In genomic region chr1:162561616-162562451, GRCh38 we compare ENCODE assay signal across 8 cellular contexts. TPM values are rescaled to one million over a fixed set of nuclear protein-coding genes. Genes with fewer than 3 reads are reported as not detected.
A peak's percentile ranks its signal among the peaks of the same experiment; 100 is the strongest.
DNase-seq lines count a peak whose midpoint lies in the region; ATAC-seq, FAIRE-seq and TF ChIP-seq lines count a peak whose summit lies in the region.

Gene UAP1 (plus strand): TSS chr1:162561722. CDS start chr1:162566069, 4,347 bp downstream.

- in situ Hi-C loops in G401 (cut with HindIII; ENCODE audit: low sequenced_read_pairs), result no loop called here

- FAIRE-seq in RCC 7860 (lab: Jason Lieb, UNC), result no peak

- peak within 1 kb of the TSS; percentile 90 for H2AFZ ChIP-seq in osteoblast (ENCODE audit: low read length)

- H3K79me2 ChIP-seq in osteoblast (ENCODE audit: insufficient read depth, low read length), result peaks cover 53% of the 10 kb centered on the region

- DNase-seq in G401 (ENCODE audit: low spot score) (peak; percentile 44), HT1080 (ENCODE audit: low read depth) (peak; percentile 53), glomerular visceral epithelial cell (ENCODE audit: extremely low spot score) (peak; percentile 23), osteoblast (ENCODE audit: insufficient read length, low spot score, missing footprints) (peak; percentile 86), iPS-NIHi11 (ENCODE audit: low spot score) (no peak), RCC 7860 (ENCODE audit: low spot score) (no peak)
- DNase-seq in activated CD8-positive, alpha-beta memory T cell treated with anti-CD3 and anti-CD28 coated beads, Interleukin-2, amount 50 U/mL, for 48 hours, result peak; percentile 63

- peaks cover 37% of the 10 kb centered on the region for H3K4me1 ChIP-seq in osteoblast (ENCODE audit: insufficient read depth, low read length)

- H3K4me2 ChIP-seq in osteoblast (ENCODE audit: insufficient read depth, low read length), result peak within 1 kb of the TSS; percentile 85

- H3K27me3 ChIP-seq in osteoblast (ENCODE audit: insufficient read depth, low read length), result no peaks in the 10 kb centered on the region

- ATAC-seq in GM21447 (IDR thresholded peaks at IDR 0.05; ENCODE audit: unreplicated experiment), result peak; percentile 33

- no peak for TF ChIP-seq CTCF in osteoblast (IDR thresholded peaks at IDR 0.05; ENCODE audit: extremely low read depth, low read depth, low read length)

- peaks cover 36% of the 10 kb centered on the region for H4K20me1 ChIP-seq in osteoblast (ENCODE audit: insufficient read depth, low read length)

- H3K36me3 ChIP-seq in osteoblast (ENCODE audit: insufficient read depth, low read length), result peaks cover 14% of the 10 kb centered on the region

- H3K27ac ChIP-seq in osteoblast (ENCODE audit: low read depth, low read length), result peak within 1 kb of the TSS; percentile 93

- H3K9me3 ChIP-seq in osteoblast (ENCODE audit: low read depth, low read length), result no peaks in the 10 kb centered on the region

- peak within 1 kb of the TSS; percentile 91 for H3K4me3 ChIP-seq in osteoblast (ENCODE audit: insufficient read depth, low read length)

RNA-seq across cellular contexts. Expression of gene UAP1, which starts in this region (rescaled TPM):
- total RNA-seq in G401 (2014; rRNA removed; shearing (Covaris generic)), result 49.3 and 69.4 TPM in 2 replicates
- 233 and 246 TPM in 2 replicates for total RNA-seq in HT1080 (2014; rRNA removed; shearing (Covaris generic))
- polyA plus RNA-seq in HT1080 (2015; cell fraction: cytosol; rRNA removed), result 258 and 278 TPM in 2 replicates
- 367 and 411 TPM in 2 replicates for polyA plus RNA-seq in HT1080 (2015; cell fraction: nucleus; rRNA removed)
- total RNA-seq in osteoblast, result 113 and 141 TPM in 2 replicates

Comparison
In these comparisons a context has a peak if more than half of its experiments do, and no peak if none do; other contexts are left out.
1. DNase-seq: peak in G401 (single experiment), HT1080 (single experiment), activated CD8-positive, alpha-beta memory T cell treated with anti-CD3 and anti-CD28 coated beads, Interleukin-2, amount 50 U/mL, for 48 hours (single experiment), glomerular visceral epithelial cell (single experiment) and osteoblast (single experiment); none in iPS-NIHi11 (single experiment) and RCC 7860 (single experiment).